ENCODE assay signal across 8 cellular contexts in genomic region chr1:65003316-65003664, GRCh38.
A peak's percentile ranks its signal among the peaks of the same experiment; 100 is the strongest.
DNase-seq lines count a peak whose midpoint lies in the region; ATAC-seq lines count a peak whose summit lies in the region.

No MANE protein-coding gene starts in this region.

- H3K27ac ChIP-seq in HUES48 (ENCODE audit: low read depth, low read length) (no peak overlapping the region), iPS-20b (ENCODE audit: low read length) (no peak overlapping the region)

- peak overlapping the region; percentile 76 to 87 for H3K4me3 Mint-ChIP-seq in stimulated activated naive CD8-positive, alpha-beta T cell treated with anti-CD3 and anti-CD28 coated beads, Interleukin-15, amount 100 ng/mL, for 72 hours

- H3K36me3 ChIP-seq in HUES48 (ENCODE audit: control insufficient read depth, insufficient read depth, low read length) (no peaks in the 10 kb centered on the region), adipocyte (ENCODE audit: control insufficient read depth, insufficient read depth, low read length, severe bottlenecking) (no peaks in the 10 kb centered on the region), iPS-20b (ENCODE audit: insufficient read depth, low read depth, low read length) (no peaks in the 10 kb centered on the region)

- peaks cover 39% of the 10 kb centered on the region for H3K4me1 Mint-ChIP-seq in stimulated activated naive CD8-positive, alpha-beta T cell treated with anti-CD3 and anti-CD28 coated beads, Interleukin-15, amount 100 ng/mL, for 72 hours

- peaks cover under 1% of the 10 kb centered on the region; the same call in 1 of the 2 replicates for H3K9me3 ChIP-seq in HUES48 (ENCODE audit: control insufficient read depth, insufficient read depth, low read length)
- H3K9me3 ChIP-seq in adipocyte (ENCODE audit: control insufficient read depth, low read length): peaks cover 2% of the 10 kb centered on the region
- peaks cover 9% of the 10 kb centered on the region for H3K9me3 ChIP-seq in iPS-20b (ENCODE audit: insufficient read depth, low read depth, low read length)

- H3K9ac ChIP-seq in HUES48 (ENCODE audit: low read depth, low read length) (no peak overlapping the region), adipocyte (ENCODE audit: low read length) (peak overlapping the region; percentile 85), iPS-20b (ENCODE audit: low read depth, low read length) (peak overlapping the region; percentile 19; the same call in 1 of the 2 replicates)

- H3K27me3 Mint-ChIP-seq in stimulated activated naive CD8-positive, alpha-beta T cell treated with anti-CD3 and anti-CD28 coated beads, Interleukin-15, amount 100 ng/mL, for 72 hours: peaks cover 7% of the 10 kb centered on the region

- ATAC-seq in stimulated activated naive CD8-positive, alpha-beta T cell treated with anti-CD3 and anti-CD28 coated beads, Interleukin-15, amount 100 ng/mL, for 72 hours: no peak

- peaks cover 7 to 11% of the 10 kb centered on the region in 2 donors for H3K9me3 Mint-ChIP-seq in stimulated activated naive CD8-positive, alpha-beta T cell treated with anti-CD3 and anti-CD28 coated beads, Interleukin-15, amount 100 ng/mL, for 72 hours

- H3K27me3 ChIP-seq in HUES48 (ENCODE audit: control insufficient read depth, insufficient read depth, low read length) (peaks cover 52% of the 10 kb centered on the region), adipocyte (replicated peaks; ENCODE audit: control insufficient read depth, insufficient read depth, low read length) (no peaks in the 10 kb centered on the region), iPS-20b (ENCODE audit: insufficient read depth, low read length) (peaks cover 61% of the 10 kb centered on the region)

- no peak for DNase-seq in adipocyte (ENCODE audit: low read depth)
- DNase-seq in stimulated activated naive CD8-positive, alpha-beta T cell treated with anti-CD3 and anti-CD28 coated beads, Interleukin-15, amount 100 ng/mL, for 72 hours: no peak
- no peak for DNase-seq in NCI-H2081 treated with DMSO at 0.1 percent for 48 hours (lab: John Stamatoyannopoulos, UW)
- DNase-seq in effector CD4-positive, alpha-beta T cell: no peak
- DNase-seq in NCI-H446 treated with DMSO at 0.1 percent for 48 hours (lab: John Stamatoyannopoulos, UW): no peak
- no peak for DNase-seq in stimulated activated CD4-positive, alpha-beta T cell treated with anti-CD3 and anti-CD28 coated beads, Interleukin-15, amount 100 ng/mL, for 24 hours

- H3K4me1 ChIP-seq in HUES48 (ENCODE audit: control insufficient read depth, insufficient read depth, low read length) (peaks cover 9% of the 10 kb centered on the region), adipocyte (ENCODE audit: control insufficient read depth, insufficient read depth, low read length) (peaks cover 32% of the 10 kb centered on the region), iPS-20b (ENCODE audit: insufficient read depth, low read length) (no peaks in the 10 kb centered on the region)

- H3K4me3 ChIP-seq in HUES48 (ENCODE audit: low read depth, low read length): peak overlapping the region; percentile 56
- H3K4me3 ChIP-seq in adipocyte (ENCODE audit: low read length): peak overlapping the region; percentile 76
- peak overlapping the region; percentile 62 for H3K4me3 ChIP-seq in iPS-20b (ENCODE audit: low read length)

- peak overlapping the region in 1 of 2 donors; percentile 67 for H3K27ac Mint-ChIP-seq in stimulated activated naive CD8-positive, alpha-beta T cell treated with anti-CD3 and anti-CD28 coated beads, Interleukin-15, amount 100 ng/mL, for 72 hours
